ENCODE assay signal across 12 cellular contexts in the genomic region with DNA sequence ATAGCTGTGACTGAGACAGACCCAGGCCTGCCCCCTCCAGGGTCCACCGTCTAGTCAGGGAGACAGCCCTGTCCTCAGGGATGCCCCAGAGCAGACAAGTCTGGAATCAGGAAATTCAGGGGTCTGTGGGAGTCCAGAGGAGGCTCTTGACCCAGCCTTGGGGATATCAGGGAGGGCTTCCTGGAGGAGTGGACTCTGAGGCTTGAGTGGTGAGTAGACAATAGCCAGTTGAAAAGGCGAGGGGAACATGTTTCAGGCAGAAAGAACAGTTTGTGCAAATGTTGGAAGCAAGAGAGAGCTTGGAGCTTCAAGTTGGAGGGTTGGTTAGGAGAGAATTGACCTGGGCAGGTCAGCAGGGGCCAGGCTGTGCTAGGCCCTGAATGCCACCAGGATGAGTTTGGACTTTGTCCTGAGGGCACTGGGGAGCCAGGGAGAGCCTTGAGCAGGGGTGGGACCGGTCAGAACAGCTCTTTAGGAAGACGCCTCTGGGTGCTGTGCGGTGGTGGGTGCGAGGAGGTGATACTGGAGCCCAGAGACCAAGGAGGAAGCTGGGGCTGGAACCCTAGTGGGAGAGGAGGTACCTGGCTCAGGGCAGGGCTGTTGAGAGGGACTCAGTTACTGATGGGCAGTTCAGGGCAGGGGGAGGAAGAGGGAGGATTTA. TPM values are rescaled to one million over a fixed set of nuclear protein-coding genes. Genes with fewer than 3 reads are reported as not detected.
DNase-seq lines count a peak whose midpoint lies in the region; ATAC-seq and TF ChIP-seq lines count a peak whose summit lies in the region.
"Had no signal": no experiment of that assay in that cellular context is flagged by ENCODE, and none has a peak within 500 bp of the region (broad histone marks: within the 10 kb centered on the region; RNA-seq: fewer than 3 reads in every experiment).

No MANE protein-coding gene starts in this region.

- H3K9me3 ChIP-seq in mammary epithelial cell (replicated peaks; ENCODE audit: insufficient read depth, low read length), result no peaks in the 10 kb centered on the region
- H3K9me3 ChIP-seq in naive thymus-derived CD4-positive, alpha-beta T cell (ENCODE audit: control insufficient read depth in 2 of 3, low read length in 3 of 3), result no peaks in the 10 kb centered on the region
- no peaks in the 10 kb centered on the region for H3K9me3 ChIP-seq in upper lobe of left lung
- H3K9me3 ChIP-seq: right atrium auricular region had no signal

- CTCF ChIA-PET in MCF 10A (lab: Yijun Ruan, JAX), result interaction anchor here (0.9 to 2.1 kb wide), 3 partner anchors 12 to 178 kb away, joined by 3 to 6 read pairs (median 4); no protein-coding TSS in a partner anchor
- CTCF ChIA-PET in mammary epithelial cell (lab: Charles Lee; ENCODE audit: low non-redundant PET), result no interaction called here
- CTCF ChIA-PET in naive thymus-derived CD4-positive, alpha-beta T cell (lab: Charles Lee), result interaction anchor here (0.7 kb wide), 1 partner anchor 23 kb away, joined by 3 read pairs; no protein-coding TSS in a partner anchor

- peaks cover 26% of the 10 kb centered on the region for H3K4me1 Mint-ChIP-seq in MCF 10A (ENCODE audit: insufficient read depth, unreplicated experiment)
- H3K4me1 Mint-ChIP-seq in activated naive CD8-positive, alpha-beta T cell treated with anti-CD3 and anti-CD28 coated beads for 36 hours, result peaks cover 24% of the 10 kb centered on the region
- peaks cover 35 to 46% (median 39%) of the 10 kb centered on the region in 7 donors for H3K4me1 Mint-ChIP-seq in naive thymus-derived CD4-positive, alpha-beta T cell

- in situ Hi-C loops in mammary epithelial cell (cut with MboI; ENCODE audit: low sequenced_read_pairs in 2 of 2), result no loop called here

- peaks cover 52% of the 10 kb centered on the region for H3K36me3 Mint-ChIP-seq in MCF 10A (ENCODE audit: insufficient read depth, unreplicated experiment)
- H3K36me3 Mint-ChIP-seq in activated naive CD8-positive, alpha-beta T cell treated with anti-CD3 and anti-CD28 coated beads for 36 hours, result peaks cover 28% of the 10 kb centered on the region
- H3K36me3 Mint-ChIP-seq in naive thymus-derived CD4-positive, alpha-beta T cell, result peaks cover 11 to 34% (median 26%) of the 10 kb centered on the region in 5 donors

- H3K79me2 ChIP-seq in mammary epithelial cell (ENCODE audit: insufficient read depth, low read length), result peaks cover 18% of the 10 kb centered on the region

- TF ChIP-seq EP300 in upper lobe of left lung (IDR thresholded peaks at IDR 0.05), result no peak

- H3K4me1 ChIP-seq in mammary epithelial cell (ENCODE audit: insufficient read depth, low read length) (peaks cover 10% of the 10 kb centered on the region), upper lobe of left lung (peaks cover 23 to 44% (median 25%) of the 10 kb centered on the region in 4 donors)
- peaks cover 15 to 24% of the 10 kb centered on the region in 2 donors for H3K4me1 ChIP-seq in naive thymus-derived CD4-positive, alpha-beta T cell (ENCODE audit: control insufficient read depth in 2 of 2, insufficient read depth in 2 of 2, low read length in 2 of 2)

- H3K27ac ChIP-seq in mammary epithelial cell (ENCODE audit: insufficient read depth, low read depth, low read length) (no peak overlapping the region), upper lobe of left lung (peak overlapping the region in 3 of 4 donors; percentile 93 to 97 (median 96))
- no peak overlapping the region for H3K27ac ChIP-seq in naive thymus-derived CD4-positive, alpha-beta T cell (ENCODE audit: low read depth, low read length)

- peak overlapping the region; percentile 97 for H3K4me3 Mint-ChIP-seq in MCF 10A (ENCODE audit: unreplicated experiment)
- H3K4me3 Mint-ChIP-seq in activated naive CD8-positive, alpha-beta T cell treated with anti-CD3 and anti-CD28 coated beads for 36 hours, result peak overlapping the region; percentile 50
- peak overlapping the region; percentile 38 to 97 (median 70) for H3K4me3 Mint-ChIP-seq in naive thymus-derived CD4-positive, alpha-beta T cell

- 93% methylated on average over 6 of the region's 6 CpGs for WGBS in mammary epithelial cell (ENCODE audit: low coverage, missing lambda C conversion rate)
- WGBS in upper lobe of left lung, 2 donors, result 93 to 94% methylated on average over 6 of the region's 6 CpGs

- H3K9ac ChIP-seq in mammary epithelial cell (ENCODE audit: insufficient read depth, low read length), result no peak overlapping the region

- intact Hi-C loops in MCF 10A (cut with micrococcal nuclease), result no loop called here
- intact Hi-C loops in mammary epithelial cell (cut with micrococcal nuclease), result loop anchor here (10.0 kb wide), 1 partner anchor 474 kb away; the partner anchor contains the start of gene SLC1A5
- intact Hi-C loops in naive thymus-derived CD4-positive, alpha-beta T cell (cut with micrococcal nuclease), result loop anchor here (5.0 kb wide), 4 partner anchors 397 to 1378 kb away; partner anchors contain the start of genes DBP (in 2 of the 2), ARHGAP35 (in 1 of the 2) and CCDC61 (in 1 of the 2)
- intact Hi-C loops in left cardiac atrium (cut with DNase I), result no loop called here

- no peak for ATAC-seq in naive thymus-derived CD4-positive, alpha-beta T cell
- no peak for ATAC-seq in upper lobe of left lung (ENCODE audit: low FRiP score in 2 of 2)
- ATAC-seq in GM19328 (IDR thresholded peaks at IDR 0.05; ENCODE audit: unreplicated experiment), result no peak
- ATAC-seq in GM18502 (IDR thresholded peaks at IDR 0.05; ENCODE audit: poor library complexity, unreplicated experiment), result no peak
- ATAC-seq in left cardiac atrium, result no peak

- H2AFZ ChIP-seq in mammary epithelial cell (ENCODE audit: low read depth, low read length), result no peak overlapping the region

- DNase-seq in MCF 10A (ENCODE audit: unreplicated experiment) (no peak), mammary epithelial cell (no peak), upper lobe of left lung (no peak), left cardiac atrium (no peak)
- DNase-seq in activated naive CD8-positive, alpha-beta T cell treated with anti-CD3 and anti-CD28 coated beads for 36 hours, result no peak
- no peak for DNase-seq in naive thymus-derived CD4-positive, alpha-beta T cell
- DNase-seq: activated effector memory CD4-positive, alpha-beta T cell treated with anti-CD3 and anti-CD28 coated beads, Interleukin-2, amount 50 U/mL, for 16 hours; NCI-H524 treated with DMSO at 0.1 percent for 48 hours; stimulated activated CD8-positive, alpha-beta memory T cell treated with anti-CD3 and anti-CD28 coated beads, Interleukin-4, amount 100 ng/mL, for 48 hours had no signal

- BruUV-seq in MCF 10A (replicated peaks; lab: Mats Ljungman, UMichigan), result no TSS peak
- BruUV-seq in mammary epithelial cell (replicated peaks; lab: Mats Ljungman, UMichigan), result no TSS peak

- no peak for TF ChIP-seq CTCF in MCF 10A (IDR thresholded peaks at IDR 0.05; ENCODE audit: unreplicated experiment)
- TF ChIP-seq CTCF in mammary epithelial cell (conservative IDR thresholded peaks at IDR 0.05 in 1 of 2, IDR thresholded peaks at IDR 0.05 in 1 of 2; ENCODE audit: extremely low read depth in 1 of 2, insufficient read depth in 1 of 2, low read depth in 1 of 2, low read length in 2 of 2), result no peak
- no peak for TF ChIP-seq CTCF in upper lobe of left lung (IDR thresholded peaks at IDR 0.05)

- H3K36me3 ChIP-seq in mammary epithelial cell (ENCODE audit: insufficient read depth, low read length) (peaks cover 9% of the 10 kb centered on the region), upper lobe of left lung (peaks cover 9 to 56% (median 48%) of the 10 kb centered on the region in 4 donors)
- H3K36me3 ChIP-seq in naive thymus-derived CD4-positive, alpha-beta T cell (ENCODE audit: control insufficient read depth in 2 of 3, insufficient read depth in 3 of 3, low read length in 3 of 3), result peaks cover 0 to 52% (median 18%) of the 10 kb centered on the region in 3 experiments

- no peaks in the 10 kb centered on the region for H3K27me3 Mint-ChIP-seq in MCF 10A (ENCODE audit: insufficient read depth, unreplicated experiment)
- H3K27me3 Mint-ChIP-seq in activated naive CD8-positive, alpha-beta T cell treated with anti-CD3 and anti-CD28 coated beads for 36 hours, result no peaks in the 10 kb centered on the region
- peaks cover 0 to 2% (median 0%) of the 10 kb centered on the region in 5 donors for H3K27me3 Mint-ChIP-seq in naive thymus-derived CD4-positive, alpha-beta T cell

- no peak overlapping the region for H3K4me2 ChIP-seq in mammary epithelial cell (ENCODE audit: insufficient read depth, low read depth, low read length)

- H3K27me3 ChIP-seq in mammary epithelial cell (ENCODE audit: insufficient read depth, low read length) (no peaks in the 10 kb centered on the region), upper lobe of left lung (no peaks in the 10 kb centered on the region)
- H3K27me3 ChIP-seq in naive thymus-derived CD4-positive, alpha-beta T cell (ENCODE audit: control insufficient read depth in 2 of 2, insufficient read depth in 2 of 2, low read length in 2 of 2), result no peaks in the 10 kb centered on the region
- H3K27me3 ChIP-seq: right atrium auricular region had no signal

- POLR2A ChIA-PET in MCF 10A (lab: Yijun Ruan, JAX), result interaction anchor here (0.6 kb wide), 1 partner anchor 49 kb away, joined by 3 read pairs; no protein-coding TSS in a partner anchor
- POLR2A ChIA-PET in naive thymus-derived CD4-positive, alpha-beta T cell (lab: Charles Lee), result interaction anchor here (1.1 to 3.7 kb wide), 2 partner anchors 15 to 33 kb away, joined by 3 to 16 read pairs; no protein-coding TSS in a partner anchor

- H3K27ac Mint-ChIP-seq in MCF 10A (ENCODE audit: low read depth, unreplicated experiment), result peak overlapping the region; percentile 59
- H3K27ac Mint-ChIP-seq in activated naive CD8-positive, alpha-beta T cell treated with anti-CD3 and anti-CD28 coated beads for 36 hours, result no peak overlapping the region
- H3K27ac Mint-ChIP-seq in naive thymus-derived CD4-positive, alpha-beta T cell, result peak overlapping the region; percentile 35 to 99 (median 66)

- H3K4me3 ChIP-seq in mammary epithelial cell (replicated peaks in 1 of 3; ENCODE audit: insufficient read depth in 1 of 3, low read depth in 2 of 3, low read length in 3 of 3), result no peak overlapping the region
- H3K4me3 ChIP-seq in naive thymus-derived CD4-positive, alpha-beta T cell (ENCODE audit: low read length), result no peak overlapping the region
- H3K4me3 ChIP-seq in upper lobe of left lung, result no peak overlapping the region

- H3K9me3 Mint-ChIP-seq in MCF 10A (ENCODE audit: unreplicated experiment), result no peaks in the 10 kb centered on the region
- no peaks in the 10 kb centered on the region for H3K9me3 Mint-ChIP-seq in activated naive CD8-positive, alpha-beta T cell treated with anti-CD3 and anti-CD28 coated beads for 36 hours
- H3K9me3 Mint-ChIP-seq in naive thymus-derived CD4-positive, alpha-beta T cell, result peaks cover 0 to 2% (median 0%) of the 10 kb centered on the region in 11 donors

- no peak for TF ChIP-seq POLR2A in upper lobe of left lung (IDR thresholded peaks at IDR 0.05)

- H4K20me1 ChIP-seq in mammary epithelial cell (ENCODE audit: insufficient read depth, low read length), result no peaks in the 10 kb centered on the region

- dilution Hi-C loops in mammary epithelial cell (cut with HindIII; ENCODE audit: low sequenced_read_pairs), result loop anchor here (5.0 kb wide), 1 partner anchor 47 kb away; no protein-coding TSS in a partner anchor

RNA-seq across cellular contexts. Expression of gene CCDC9, which starts 2.7 kb away (rescaled TPM):
- total RNA-seq in MCF 10A (2022), result 35.0 and 39.0 TPM in 2 replicates
- total RNA-seq in mammary epithelial cell, result 10 to 100 TPM in 1 of 2 donors, 1 to 10 TPM in 1; 4.7 to 29.6 TPM
- polyA plus RNA-seq in mammary epithelial cell, result 3.2 TPM
- 9.1 TPM for polyA minus RNA-seq in mammary epithelial cell
- 10 to 100 TPM; 28.4 to 29.3 TPM for total RNA-seq in activated naive CD8-positive, alpha-beta T cell treated with anti-CD3 and anti-CD28 coated beads for 36 hours
- 10 to 100 TPM; 41.9 to 80.0 (median 51.4) TPM for total RNA-seq in naive thymus-derived CD4-positive, alpha-beta T cell
- polyA plus RNA-seq in naive thymus-derived CD4-positive, alpha-beta T cell, result 10 to 100 TPM in 1 of 2 donors, 1 to 10 TPM in 1; 8.5 to 13.0 TPM
- 10 to 100 TPM; 18.2 to 91.1 (median 35.0) TPM for total RNA-seq in upper lobe of left lung
- 10 to 100 TPM; 21.4 to 28.7 TPM for total RNA-seq in left cardiac atrium

RNA-seq across cellular contexts. Expression of gene INAFM1, which starts 15.7 kb away (rescaled TPM):
- total RNA-seq in MCF 10A (2022) (15.0 and 16.8 TPM in 2 replicates), mammary epithelial cell (10 to 100 TPM in 1 of 2 donors, 1 to 10 TPM in 1; 2.0 to 10.9 TPM), upper lobe of left lung (10 to 100 TPM in 4 of 6 donors, 1 to 10 TPM in 1, under 1 TPM in 1; 0.59 to 28.3 (median 22.4) TPM), left cardiac atrium (10 to 100 TPM; 16.1 to 17.1 TPM)
- 0.65 TPM for polyA plus RNA-seq in mammary epithelial cell
- polyA minus RNA-seq in mammary epithelial cell, result not detected
- total RNA-seq in activated naive CD8-positive, alpha-beta T cell treated with anti-CD3 and anti-CD28 coated beads for 36 hours, result 10 to 100 TPM in 1 of 2 experiments, 1 to 10 TPM in 1; 9.8 to 10.6 TPM
- total RNA-seq in naive thymus-derived CD4-positive, alpha-beta T cell, result 10 to 100 TPM; 11.6 to 21.7 (median 16.7) TPM
- 1 to 10 TPM; 2.3 to 3.0 TPM for polyA plus RNA-seq in naive thymus-derived CD4-positive, alpha-beta T cell

RNA-seq across cellular contexts. Expression of gene BBC3, which starts 28.0 kb away (rescaled TPM):
- 16.2 and 19.6 TPM in 2 replicates for total RNA-seq in MCF 10A (2022)
- 1 to 10 TPM; 7.0 to 8.1 TPM for total RNA-seq in mammary epithelial cell
- 1.4 TPM for polyA plus RNA-seq in mammary epithelial cell
- polyA minus RNA-seq in mammary epithelial cell, result 1.2 TPM
- 10 to 100 TPM; 12.5 to 13.3 TPM for total RNA-seq in activated naive CD8-positive, alpha-beta T cell treated with anti-CD3 and anti-CD28 coated beads for 36 hours
- total RNA-seq in naive thymus-derived CD4-positive, alpha-beta T cell, result 10 to 100 TPM; 13.7 to 42.0 (median 22.5) TPM
- polyA plus RNA-seq in naive thymus-derived CD4-positive, alpha-beta T cell, result 10 to 100 TPM in 1 of 2 donors, 1 to 10 TPM in 1; 8.5 to 13.8 TPM
- 10 to 100 TPM in 4 of 6 donors, 1 to 10 TPM in 2; 7.4 to 29.3 (median 15.9) TPM for total RNA-seq in upper lobe of left lung
- 1 to 10 TPM; 2.9 to 4.1 TPM for total RNA-seq in left cardiac atrium

RNA-seq across cellular contexts. Expression of gene C5AR1, which starts 50.6 kb away (rescaled TPM):
- total RNA-seq in MCF 10A (2022) (1.9 and 4.7 TPM in 2 replicates), mammary epithelial cell (1 to 10 TPM in 1 of 2 donors, under 1 TPM in 1; 0.17 to 1.9 TPM), upper lobe of left lung (10 to 100 TPM; 20.3 to 87.3 (median 45.1) TPM), left cardiac atrium (10 to 100 TPM; 13.4 to 15.6 TPM)
- 0.03 TPM for polyA plus RNA-seq in mammary epithelial cell
- polyA minus RNA-seq in mammary epithelial cell, result not detected
- 1 to 10 TPM; 1.4 to 1.8 TPM for total RNA-seq in activated naive CD8-positive, alpha-beta T cell treated with anti-CD3 and anti-CD28 coated beads for 36 hours
- 100 to 1,000 TPM in 1 of 5 experiments, 10 to 100 TPM in 1, 1 to 10 TPM in 3; 3.7 to 205 (median 7.0) TPM for total RNA-seq in naive thymus-derived CD4-positive, alpha-beta T cell
- polyA plus RNA-seq in naive thymus-derived CD4-positive, alpha-beta T cell, result under 1 TPM in 1 of 2 donors, not detected in 1; 0.14 TPM

Comparison
In these comparisons a context has a peak if more than half of its experiments do, and no peak if none do; other contexts are left out.
1. intact Hi-C loops: an anchor here in mammary epithelial cell (10.0 kb wide) and naive thymus-derived CD4-positive, alpha-beta T cell (5.0 kb wide); none called in MCF 10A and left cardiac atrium.
2. H3K27ac ChIP-seq: peak in upper lobe of left lung (3 of 4); none in mammary epithelial cell (single experiment) and naive thymus-derived CD4-positive, alpha-beta T cell (single experiment).
3. Peak in every context shown above with its lines, with median percentiles within 50 percentile points of each other: H3K4me3 Mint-ChIP-seq.